ENCODE assay signal across 18 cellular contexts in genomic region chr5:157282150-157282549, GRCh38. TPM values are rescaled to one million over a fixed set of nuclear protein-coding genes. Genes with fewer than 3 reads are reported as not detected.
DNase-seq lines count a peak whose midpoint lies in the region; ATAC-seq and TF ChIP-seq lines count a peak whose summit lies in the region.
"Had no signal": no experiment of that assay in that cellular context is flagged by ENCODE, and none has a peak within 500 bp of the region (broad histone marks: within the 10 kb centered on the region; RNA-seq: fewer than 3 reads in every experiment).

No MANE protein-coding gene starts in this region.

- H3K9me3 Mint-ChIP-seq in activated T-cell treated with anti-CD3 and anti-CD28 coated beads, Interleukin-2, amount 50 U/mL, for 24 hours: peaks cover 5% of the 10 kb centered on the region
- H3K9me3 Mint-ChIP-seq in activated T-cell treated with anti-CD3 and anti-CD28 coated beads, Interleukin-2, amount 50 U/mL, for 4 hours: peaks cover 3% of the 10 kb centered on the region
- peaks cover 4% of the 10 kb centered on the region for H3K9me3 Mint-ChIP-seq in activated naive CD8-positive, alpha-beta T cell (ENCODE audit: low read depth)

- DNase-seq in activated T-cell treated with anti-CD3 and anti-CD28 coated beads, Interleukin-2, amount 50 U/mL, for 24 hours: no peak
- DNase-seq in activated T-cell treated with anti-CD3 and anti-CD28 coated beads, Interleukin-2, amount 50 U/mL, for 4 hours: no peak
- no peak for DNase-seq in MM.1S
- no peak for DNase-seq in Kasumi-1 (lab: John Stamatoyannopoulos, UW)
- no peak for DNase-seq in NCI-H1930 (lab: John Stamatoyannopoulos, UW)
- no peak for DNase-seq in stimulated activated CD8-positive, alpha-beta memory T cell treated with anti-CD3 and anti-CD28 coated beads, Interleukin-4, amount 100 ng/mL, for 48 hours
- DNase-seq: activated CD4-positive, alpha-beta T cell treated with anti-CD3 and anti-CD28 coated beads, Interleukin-2, amount 10 ng/mL, durations not matched to agents 7 days and 5 days; gastrocnemius medialis; MG63; NCI-H187; NCI-H345; OCI-M1; pancreas; SJCRH30; stimulated activated CD4-positive, alpha-beta T cell treated with anti-CD3 and anti-CD28 coated beads, Interleukin-1b, Interleukin-23, amount 100 ng/mL, for 48 hours had no signal

- peaks cover 9% of the 10 kb centered on the region; the same call in 1 of the 2 replicates for H4K20me1 ChIP-seq in MM.1S (ENCODE audit: insufficient read depth, low read length)

- ATAC-seq in activated T-cell treated with anti-CD3 and anti-CD28 coated beads, Interleukin-2, amount 50 U/mL, for 4 hours: no peak
- ATAC-seq: gastrocnemius medialis, pancreas had no signal

- H3K9me3 ChIP-seq in MM.1S (replicated peaks; ENCODE audit: insufficient read depth, low read length) (no peaks in the 10 kb centered on the region), neutrophil (no peaks in the 10 kb centered on the region)
- H3K9me3 ChIP-seq: gastrocnemius medialis, MG63, pancreas, SJCRH30, suprapubic skin had no signal

- H3K4me3 ChIP-seq in MM.1S (ENCODE audit: low read length) (no peak overlapping the region), neutrophil (ENCODE audit: low read depth in 1 of 2, low read length in 1 of 2) (no peak overlapping the region)
- H3K4me3 ChIP-seq: gastrocnemius medialis, MG63, pancreas, SJCRH30, suprapubic skin had no signal

- H3K4me2 ChIP-seq in MM.1S (ENCODE audit: low read depth, low read length): peak overlapping the region; percentile 48; the same call in 1 of the 2 replicates

- H3K9ac ChIP-seq in MM.1S (ENCODE audit: low read length): no peak overlapping the region

- peak overlapping the region; percentile 89 for H3K27ac Mint-ChIP-seq in activated T-cell treated with anti-CD3 and anti-CD28 coated beads, Interleukin-2, amount 50 U/mL, for 24 hours
- peak overlapping the region; percentile 79 for H3K27ac Mint-ChIP-seq in activated naive CD8-positive, alpha-beta T cell

- peaks cover 84% of the 10 kb centered on the region for H3K4me1 Mint-ChIP-seq in activated T-cell treated with anti-CD3 and anti-CD28 coated beads, Interleukin-2, amount 50 U/mL, for 24 hours (ENCODE audit: low read depth)
- H3K4me1 Mint-ChIP-seq in activated T-cell treated with anti-CD3 and anti-CD28 coated beads, Interleukin-2, amount 50 U/mL, for 4 hours (ENCODE audit: low read depth): peaks cover 78% of the 10 kb centered on the region
- H3K4me1 Mint-ChIP-seq in activated naive CD8-positive, alpha-beta T cell (ENCODE audit: low read depth): peaks cover 86% of the 10 kb centered on the region

- no peak overlapping the region for H2AFZ ChIP-seq in MM.1S (ENCODE audit: low read length)

- H3K27me3 ChIP-seq in MM.1S (replicated peaks; ENCODE audit: insufficient read depth, low read length): no peaks in the 10 kb centered on the region
- H3K27me3 ChIP-seq in neutrophil: no peaks in the 10 kb centered on the region
- H3K27me3 ChIP-seq: gastrocnemius medialis, MG63, pancreas, suprapubic skin had no signal

- H3K36me3 ChIP-seq in MM.1S (replicated peaks; ENCODE audit: insufficient read depth, low read length): peaks cover 2% of the 10 kb centered on the region; the same call in 1 of the 2 replicates
- peaks cover 22% of the 10 kb centered on the region for H3K36me3 ChIP-seq in neutrophil
- H3K36me3 ChIP-seq: gastrocnemius medialis, MG63, pancreas, SJCRH30, suprapubic skin had no signal

- H3K79me2 ChIP-seq in MM.1S (ENCODE audit: low read length): peaks cover 86% of the 10 kb centered on the region

- H3K9me2 ChIP-seq in MM.1S (replicated peaks; ENCODE audit: insufficient read depth, low read length): no peaks in the 10 kb centered on the region

- H3K4me3 Mint-ChIP-seq in activated T-cell treated with anti-CD3 and anti-CD28 coated beads, Interleukin-2, amount 50 U/mL, for 24 hours: peak overlapping the region; percentile 18
- H3K4me3 Mint-ChIP-seq in activated T-cell treated with anti-CD3 and anti-CD28 coated beads, Interleukin-2, amount 50 U/mL, for 4 hours: no peak overlapping the region
- H3K4me3 Mint-ChIP-seq in activated naive CD8-positive, alpha-beta T cell: peak overlapping the region; percentile 23

- no peak overlapping the region for H3K27ac ChIP-seq in MM.1S (ENCODE audit: low read length)
- H3K27ac ChIP-seq in neutrophil: peak overlapping the region; percentile 96
- H3K27ac ChIP-seq: gastrocnemius medialis, pancreas, SJCRH30, suprapubic skin had no signal

- no peaks in the 10 kb centered on the region for H3K27me3 Mint-ChIP-seq in activated T-cell treated with anti-CD3 and anti-CD28 coated beads, Interleukin-2, amount 50 U/mL, for 24 hours
- no peaks in the 10 kb centered on the region for H3K27me3 Mint-ChIP-seq in activated T-cell treated with anti-CD3 and anti-CD28 coated beads, Interleukin-2, amount 50 U/mL, for 4 hours (ENCODE audit: low read depth)
- no peaks in the 10 kb centered on the region for H3K27me3 Mint-ChIP-seq in activated naive CD8-positive, alpha-beta T cell
- H3K27me3 Mint-ChIP-seq: activated CD4-positive, alpha-beta T cell treated with anti-CD3 and anti-CD28 coated beads, Interleukin-2, amount 10 ng/mL, durations not matched to agents 7 days and 5 days had no signal

- peaks cover 9% of the 10 kb centered on the region for H3F3A ChIP-seq in MM.1S (ENCODE audit: insufficient read depth, low read length)

- no peak for TF ChIP-seq CTCF in MM.1S (IDR thresholded peaks at IDR 0.05; ENCODE audit: low read length)
- TF ChIP-seq CTCF in neutrophil (IDR thresholded peaks at IDR 0.05): no peak

- peaks cover 23% of the 10 kb centered on the region for H3K4me1 ChIP-seq in MM.1S (ENCODE audit: low read length)
- H3K4me1 ChIP-seq in neutrophil (ENCODE audit: control insufficient read depth in 1 of 2, insufficient read depth in 1 of 2, low read depth in 1 of 2, low read length in 1 of 2): peaks cover 78 to 82% of the 10 kb centered on the region in 2 experiments
- H3K4me1 ChIP-seq: pancreas, SJCRH30 had no signal

- peaks cover 68% of the 10 kb centered on the region for H3K36me3 Mint-ChIP-seq in activated T-cell treated with anti-CD3 and anti-CD28 coated beads, Interleukin-2, amount 50 U/mL, for 24 hours (ENCODE audit: low read depth)
- H3K36me3 Mint-ChIP-seq in activated T-cell treated with anti-CD3 and anti-CD28 coated beads, Interleukin-2, amount 50 U/mL, for 4 hours (ENCODE audit: insufficient read depth): peaks cover 11% of the 10 kb centered on the region
- peaks cover 13% of the 10 kb centered on the region for H3K36me3 Mint-ChIP-seq in activated naive CD8-positive, alpha-beta T cell

RNA-seq across cellular contexts. Expression of gene CYFIP2, which starts 16.2 kb away (rescaled TPM):
- total RNA-seq in activated T-cell treated with anti-CD3 and anti-CD28 coated beads, Interleukin-2, amount 50 U/mL, for 4 hours: 100 to 1,000 TPM; 160 to 191 (median 175) TPM
